Comparison of ENCODE assay signal across 9 cellular contexts in the genomic region with DNA sequence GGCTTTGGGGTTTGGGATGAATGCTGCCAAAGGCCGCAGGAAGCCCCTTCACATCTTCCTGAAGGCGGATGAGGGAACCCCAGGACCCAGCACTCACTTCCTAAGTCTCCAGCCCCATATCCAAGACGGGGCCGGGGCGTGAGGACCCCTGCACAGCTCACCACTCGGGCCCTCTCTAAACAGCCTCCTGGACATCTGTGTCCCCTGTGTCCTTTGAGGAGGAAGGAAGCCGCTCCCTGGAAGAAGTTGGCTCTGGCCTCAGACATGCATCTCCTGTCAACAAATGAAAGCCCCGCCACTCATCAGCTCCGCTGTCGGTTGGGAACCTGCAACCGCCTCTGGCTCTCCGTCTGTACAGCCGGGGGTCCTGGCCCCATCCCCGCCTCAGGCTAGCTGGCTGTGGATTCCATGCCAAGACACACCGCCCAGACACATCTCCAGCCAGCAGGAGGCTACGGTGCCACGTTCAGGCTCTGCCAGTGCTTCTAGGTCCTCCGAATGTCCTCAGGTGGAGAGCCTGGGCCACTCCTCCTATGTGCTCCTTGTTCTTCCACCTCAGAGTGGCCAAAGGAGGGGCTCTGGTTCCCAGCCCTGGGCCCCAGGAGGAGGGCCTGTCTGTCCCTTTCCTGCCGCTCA.
A peak's percentile ranks its signal among the peaks of the same experiment; 100 is the strongest.
DNase-seq lines count a peak whose midpoint lies in the region; ATAC-seq and TF ChIP-seq lines count a peak whose summit lies in the region.
"Had no signal": no experiment of that assay in that cellular context is flagged by ENCODE, and none has a peak within 500 bp of the region (broad histone marks: within the 10 kb centered on the region; RNA-seq: fewer than 3 reads in every experiment).

No MANE protein-coding gene starts in this region.

- H3K4me3 ChIP-seq in mesenchymal stem cell (ENCODE audit: insufficient read depth in 1 of 2, low read depth in 1 of 2, low read length in 2 of 2), result no peak overlapping the region

- H2BK120ac ChIP-seq in mesenchymal stem cell (ENCODE audit: low read depth, low read length), result peak overlapping the region; percentile 98

- peak overlapping the region; percentile 32 to 80 for H2BK12ac ChIP-seq in mesenchymal stem cell (ENCODE audit: low read length in 2 of 2)

- H3K4ac ChIP-seq in mesenchymal stem cell (ENCODE audit: low read depth in 1 of 2, low read length in 2 of 2), result peak overlapping the region; percentile 54 to 90

- H3K9me3 ChIP-seq in mesenchymal stem cell (ENCODE audit: control insufficient read depth, low read length), result no peaks in the 10 kb centered on the region

- peak; percentile 70 for TF ChIP-seq CTCF in chondrocyte (IDR thresholded peaks at IDR 0.05)

- no peaks in the 10 kb centered on the region for H3K27me3 Mint-ChIP-seq in stimulated activated naive CD8-positive, alpha-beta T cell treated with anti-CD3 and anti-CD28 coated beads, Interleukin-15, Interleukin-2, amounts not matched to agents 100 ng/mL and 50 ng/mL, for 24 hours
- H3K27me3 Mint-ChIP-seq in chondrocyte (ENCODE audit: low read depth), result no peaks in the 10 kb centered on the region

- peak overlapping the region in 1 of 2 experiments; percentile 93 for H3K14ac ChIP-seq in mesenchymal stem cell (ENCODE audit: low read length in 2 of 2)

- H2AFZ ChIP-seq in mesenchymal stem cell (ENCODE audit: low read depth, low read length), result peak overlapping the region; percentile 46

- H3K4me2 ChIP-seq in mesenchymal stem cell (ENCODE audit: low read length, poor library complexity, severe bottlenecking), result no peak overlapping the region

- H3K36me3 ChIP-seq in mesenchymal stem cell (ENCODE audit: control insufficient read depth in 1 of 2, insufficient read depth in 2 of 2, low read depth in 1 of 2, low read length in 2 of 2), result no peaks in the 10 kb centered on the region

- no peak overlapping the region for H3K4me3 Mint-ChIP-seq in stimulated activated naive CD8-positive, alpha-beta T cell treated with anti-CD3 and anti-CD28 coated beads, Interleukin-15, Interleukin-2, amounts not matched to agents 100 ng/mL and 50 ng/mL, for 24 hours
- peak overlapping the region; percentile 22 for H3K4me3 Mint-ChIP-seq in chondrocyte (ENCODE audit: unreplicated experiment)

- peaks cover 20% of the 10 kb centered on the region for H3K4me1 ChIP-seq in mesenchymal stem cell (ENCODE audit: control insufficient read depth, insufficient read depth, low read depth, low read length)

- no peak for DNase-seq in stimulated activated naive CD8-positive, alpha-beta T cell treated with anti-CD3 and anti-CD28 coated beads, Interleukin-15, Interleukin-2, amounts not matched to agents 100 U/mL and 50 U/mL, for 24 hours
- DNase-seq in chondrocyte (ENCODE audit: low spot score), result no peak
- no peak for DNase-seq in mesenchymal stem cell
- no peak for DNase-seq in AG20443 (ENCODE audit: low spot score)
- DNase-seq in SHP77 treated with DMSO at 0.1 percent for 48 hours (lab: John Stamatoyannopoulos, UW), result no peak
- DNase-seq: retina had no signal

- H3K36me3 Mint-ChIP-seq in stimulated activated naive CD8-positive, alpha-beta T cell treated with anti-CD3 and anti-CD28 coated beads, Interleukin-15, Interleukin-2, amounts not matched to agents 100 ng/mL and 50 ng/mL, for 24 hours (ENCODE audit: low read depth), result peaks cover 4% of the 10 kb centered on the region
- H3K36me3 Mint-ChIP-seq in chondrocyte (ENCODE audit: low read depth), result no peaks in the 10 kb centered on the region

- no peaks in the 10 kb centered on the region for H3K79me1 ChIP-seq in mesenchymal stem cell (replicated peaks; ENCODE audit: low read length, poor library complexity, severe bottlenecking)

- no peak overlapping the region for H2BK5ac ChIP-seq in mesenchymal stem cell (ENCODE audit: low read depth, low read length, poor library complexity, severe bottlenecking)

- H3K27ac ChIP-seq in mesenchymal stem cell (ENCODE audit: low read length, poor library complexity, severe bottlenecking), result no peak overlapping the region

- WGBS in mesenchymal stem cell, result 70% methylated on average over 19 of the region's 19 CpGs

- H3K27ac Mint-ChIP-seq in stimulated activated naive CD8-positive, alpha-beta T cell treated with anti-CD3 and anti-CD28 coated beads, Interleukin-15, Interleukin-2, amounts not matched to agents 100 ng/mL and 50 ng/mL, for 24 hours, result peak overlapping the region; percentile 67
- peak overlapping the region; percentile 89 for H3K27ac Mint-ChIP-seq in chondrocyte (ENCODE audit: unreplicated experiment)

- no peak overlapping the region for H2AK5ac ChIP-seq in mesenchymal stem cell (ENCODE audit: low read length, severe bottlenecking)

- no peak overlapping the region for H3K23ac ChIP-seq in mesenchymal stem cell (ENCODE audit: low read length in 2 of 2)

- H3K18ac ChIP-seq in mesenchymal stem cell (ENCODE audit: low read depth in 1 of 2, low read length in 2 of 2), result peak overlapping the region; percentile 89 to 99

- H3K9ac ChIP-seq in mesenchymal stem cell (ENCODE audit: low read length), result peak overlapping the region; percentile 41

- H3K27me3 ChIP-seq in mesenchymal stem cell (ENCODE audit: control insufficient read depth in 1 of 2, insufficient read depth in 1 of 2, low read length in 2 of 2), result no peaks in the 10 kb centered on the region

- H4K8ac ChIP-seq in mesenchymal stem cell (ENCODE audit: low read length), result peak overlapping the region; percentile 98

- H3K4me1 Mint-ChIP-seq in stimulated activated naive CD8-positive, alpha-beta T cell treated with anti-CD3 and anti-CD28 coated beads, Interleukin-15, Interleukin-2, amounts not matched to agents 100 ng/mL and 50 ng/mL, for 24 hours (ENCODE audit: low read depth), result peaks cover 62% of the 10 kb centered on the region
- peaks cover 45% of the 10 kb centered on the region for H3K4me1 Mint-ChIP-seq in chondrocyte (ENCODE audit: low read depth)

- H4K91ac ChIP-seq in mesenchymal stem cell (ENCODE audit: low read length), result peak overlapping the region; percentile 88

- no peaks in the 10 kb centered on the region for H3K9me3 Mint-ChIP-seq in stimulated activated naive CD8-positive, alpha-beta T cell treated with anti-CD3 and anti-CD28 coated beads, Interleukin-15, Interleukin-2, amounts not matched to agents 100 ng/mL and 50 ng/mL, for 24 hours
- no peaks in the 10 kb centered on the region for H3K9me3 Mint-ChIP-seq in chondrocyte (ENCODE audit: low read depth)

- no peak for ATAC-seq in stimulated activated naive CD8-positive, alpha-beta T cell treated with anti-CD3 and anti-CD28 coated beads, Interleukin-15, Interleukin-2, amounts not matched to agents 100 U/mL and 50 U/mL, for 24 hours
- ATAC-seq in HG03571 (IDR thresholded peaks at IDR 0.05; ENCODE audit: unreplicated experiment), result no peak
- no peak for ATAC-seq in HG03432 (IDR thresholded peaks at IDR 0.05; ENCODE audit: unreplicated experiment)

- H2BK15ac ChIP-seq in mesenchymal stem cell (ENCODE audit: low read depth, poor library complexity, severe bottlenecking), result peak overlapping the region; percentile 9
